ENCODE assay signal across 2 cellular contexts in genomic region chr11:66904981-66905521, GRCh38.
TF ChIP-seq lines count a peak whose summit lies in the region.

No MANE protein-coding gene starts in this region.

TF ChIP-seq in SK-N-SH, 30 proteins besides CTCF, POLR2A, EP300 and RAD21 (continued from another document):
- TF ChIP-seq REST (IDR thresholded peaks at IDR 0.05; ENCODE audit: low read depth, low read length), result no peak
- TF ChIP-seq RXRA (IDR thresholded peaks at IDR 0.05; ENCODE audit: borderline replicate concordance, low read depth), result no peak
- no peak for TF ChIP-seq TCF12 (IDR thresholded peaks at IDR 0.05)
- TF ChIP-seq SIN3A (IDR thresholded peaks at IDR 0.05; ENCODE audit: borderline replicate concordance, low read depth, low read length), result no peak
- TF ChIP-seq PBX3 (IDR thresholded peaks at IDR 0.05), result no peak
- TF ChIP-seq RFX5 (IDR thresholded peaks at IDR 0.05; ENCODE audit: low read length), result no peak
- TF ChIP-seq FOXM1 (IDR thresholded peaks at IDR 0.05; ENCODE audit: low read depth), result no peak
- no peak for TF ChIP-seq GATA2 (CRISPR knock-in tag; IDR thresholded peaks at IDR 0.05)
- TF ChIP-seq IRF3 (IDR thresholded peaks at IDR 0.05; ENCODE audit: low read depth, low read length), result no peak
- TF ChIP-seq CHD2 (IDR thresholded peaks at IDR 0.05; ENCODE audit: low read length, partially characterized antibody), result no peak
- no peak for TF ChIP-seq NRF1 (IDR thresholded peaks at IDR 0.05; ENCODE audit: low read depth, low read length)
- TF ChIP-seq MXI1 (IDR thresholded peaks at IDR 0.05; ENCODE audit: low read depth, low read length), result no peak
- TF ChIP-seq ZBTB33 (IDR thresholded peaks at IDR 0.05; ENCODE audit: borderline replicate concordance, low read depth), result no peak

TF ChIP-seq in SK-N-SH treated with all-trans-retinoic acid at 6 μM for 48 hours, 23 proteins besides CTCF, POLR2A, EP300 and RAD21 (continued from another document):
- TF ChIP-seq SNAI2 (CRISPR knock-in tag; IDR thresholded peaks at IDR 0.05) (no peak), ISL1 (CRISPR knock-in tag; IDR thresholded peaks at IDR 0.05) (no peak), TCF4 (CRISPR knock-in tag; IDR thresholded peaks at IDR 0.05; ENCODE audit: borderline replicate concordance) (no peak)
TF ChIP-seq in SK-N-SH treated with all-trans-retinoic acid at 6 μM for 48 hours: peak in this region for 0.
